Comparison of ENCODE assay signal across 15 cellular contexts in the genomic region with DNA sequence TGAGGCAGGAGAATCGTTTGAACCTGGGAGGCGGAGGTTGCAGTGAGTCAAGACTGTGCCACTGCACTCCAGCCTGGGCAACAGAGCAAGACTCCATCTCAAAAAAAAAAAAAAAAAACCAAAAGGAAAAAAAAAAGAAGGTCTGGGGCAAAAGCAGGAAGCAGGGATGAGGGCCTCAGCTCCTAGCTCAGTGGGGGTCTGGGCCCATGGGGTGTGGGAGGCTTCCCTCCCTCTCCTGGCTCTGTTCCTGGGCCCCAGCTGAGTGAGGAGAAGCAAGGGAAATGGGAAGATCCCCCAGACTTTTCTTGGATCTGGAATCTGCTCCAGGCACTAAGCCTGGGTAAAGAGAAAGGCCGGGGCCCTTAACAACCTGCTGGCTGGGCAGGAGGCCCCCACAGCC. TPM values are rescaled to one million over a fixed set of nuclear protein-coding genes. Genes with fewer than 3 reads are reported as not detected.
DNase-seq lines count a peak whose midpoint lies in the region; ATAC-seq and TF ChIP-seq lines count a peak whose summit lies in the region.
"Had no signal": no experiment of that assay in that cellular context is flagged by ENCODE, and none has a peak within 500 bp of the region (broad histone marks: within the 10 kb centered on the region; RNA-seq: fewer than 3 reads in every experiment).

No MANE protein-coding gene starts in this region.

- no peak overlapping the region for H3K4me3 ChIP-seq in HEK293 (ENCODE audit: low read depth, low read length)
- H3K4me3 ChIP-seq in neuronal stem cell (ENCODE audit: low read length in 2 of 2), result no peak overlapping the region
- H3K4me3 ChIP-seq: BLaER1, HAP-1, K562 had no signal

- H3K36me3 ChIP-seq in HEK293 (ENCODE audit: control insufficient read depth in 2 of 2, insufficient read depth in 1 of 2, low read length in 2 of 2), result no peaks in the 10 kb centered on the region
- no peaks in the 10 kb centered on the region for H3K36me3 ChIP-seq in neuronal stem cell (replicated peaks in 1 of 2; ENCODE audit: control insufficient read depth in 2 of 2, insufficient read depth in 2 of 2, low read length in 2 of 2)
- H3K36me3 ChIP-seq: BLaER1, HAP-1 had no signal

- no peak overlapping the region for H2BK12ac ChIP-seq in neuronal stem cell (ENCODE audit: low read length)

- no peak overlapping the region for H3K14ac ChIP-seq in neuronal stem cell (ENCODE audit: low read length)

- no peaks in the 10 kb centered on the region for H3K36me3 Mint-ChIP-seq in activated T-helper 17 cell treated with anti-CD3 and anti-CD28 coated beads, Interleukin-2, amount 50 U/mL, for 72 hours (ENCODE audit: low read depth)
- H3K36me3 Mint-ChIP-seq: CD8-positive, alpha-beta T cell had no signal

- no peaks in the 10 kb centered on the region for H3K9me3 Mint-ChIP-seq in activated T-helper 17 cell treated with anti-CD3 and anti-CD28 coated beads, Interleukin-2, amount 50 U/mL, for 72 hours
- H3K9me3 Mint-ChIP-seq: CD8-positive, alpha-beta T cell had no signal

- H3K23ac ChIP-seq in neuronal stem cell (ENCODE audit: low read depth, low read length, poor library complexity), result no peak overlapping the region

- H3K4me3 Mint-ChIP-seq in activated T-helper 17 cell treated with anti-CD3 and anti-CD28 coated beads, Interleukin-2, amount 50 U/mL, for 72 hours, result no peak overlapping the region
- H3K4me3 Mint-ChIP-seq: CD8-positive, alpha-beta T cell had no signal

- H2AFZ ChIP-seq in neuronal stem cell (ENCODE audit: low read length), result no peak overlapping the region

- H3K9me3 ChIP-seq in HEK293 (ENCODE audit: control insufficient read depth, insufficient read depth, low read depth, low read length) (no peaks in the 10 kb centered on the region), neuronal stem cell (replicated peaks in 1 of 2; ENCODE audit: control insufficient read depth in 2 of 2, insufficient read depth in 1 of 2, low read depth in 1 of 2, low read length in 2 of 2) (no peaks in the 10 kb centered on the region)
- H3K9me3 ChIP-seq: BLaER1, HAP-1 had no signal

- H3K18ac ChIP-seq in neuronal stem cell (ENCODE audit: low read length), result no peak overlapping the region

- H3K4me1 Mint-ChIP-seq in activated T-helper 17 cell treated with anti-CD3 and anti-CD28 coated beads, Interleukin-2, amount 50 U/mL, for 72 hours, result no peaks in the 10 kb centered on the region

- no peak for TF ChIP-seq CTCF in HEK293 (tag by site-specific recombination; IDR thresholded peaks at IDR 0.05)

- peaks cover 10% of the 10 kb centered on the region for H3K27me3 Mint-ChIP-seq in activated T-helper 17 cell treated with anti-CD3 and anti-CD28 coated beads, Interleukin-2, amount 50 U/mL, for 72 hours

- ATAC-seq in activated T-helper 17 cell treated with anti-CD3 and anti-CD28 coated beads, Interleukin-2, amount 50 U/mL, for 72 hours (replicated peaks), result no peak
- no peak for ATAC-seq in HG03045 (IDR thresholded peaks at IDR 0.05; ENCODE audit: unreplicated experiment)
- ATAC-seq: CD8-positive, alpha-beta T cell; K562 had no signal

- no peak overlapping the region for H3K4me2 ChIP-seq in neuronal stem cell (ENCODE audit: insufficient read depth, low read length, poor library complexity, severe bottlenecking)
- H3K4me2 ChIP-seq: BLaER1 had no signal

- peaks cover 0 to 34% (median 0%) of the 10 kb centered on the region in 3 experiments for H3K27me3 ChIP-seq in neuronal stem cell (ENCODE audit: control insufficient read depth in 3 of 3, insufficient read depth in 3 of 3, low read depth in 1 of 3, low read length in 3 of 3)
- H3K27me3 ChIP-seq: BLaER1 had no signal

- H3K27ac Mint-ChIP-seq in activated T-helper 17 cell treated with anti-CD3 and anti-CD28 coated beads, Interleukin-2, amount 50 U/mL, for 72 hours, result peak overlapping the region; percentile 18
- H3K27ac Mint-ChIP-seq: CD8-positive, alpha-beta T cell had no signal

- no peak for DNase-seq in neuronal stem cell (ENCODE audit: low spot score)
- DNase-seq in NCI-H146 (lab: John Stamatoyannopoulos, UW), result no peak
- no peak for DNase-seq in NOMO-1 treated with DMSO at 0.1 percent for 48 hours (lab: John Stamatoyannopoulos, UW; ENCODE audit: unreplicated experiment)
- DNase-seq in ureter (ENCODE audit: low spot score), result no peak
- DNase-seq: Calu3; CD8-positive, alpha-beta T cell; DMS79 treated with DMSO at 0.1 percent for 48 hours; GOT3; IMR-90 had no signal

- H4K8ac ChIP-seq in neuronal stem cell (ENCODE audit: low read depth, low read length), result no peak overlapping the region

- no peaks in the 10 kb centered on the region for H3K79me1 ChIP-seq in neuronal stem cell (ENCODE audit: low read depth, low read length)

- CTCF ChIA-PET in HEK293 (lab: Yijun Ruan, JAX), result interaction anchor here (0.8 to 1.8 kb wide), 3 partner anchors 10 to 123 kb away, joined by 3 to 6 read pairs (median 6); no protein-coding TSS in a partner anchor

- POLR2A ChIA-PET in HEK293 (lab: Yijun Ruan, JAX), result no interaction called here

- no peak overlapping the region for H2BK120ac ChIP-seq in neuronal stem cell (ENCODE audit: low read depth, low read length)

- peak overlapping the region; percentile 35 for H2AK5ac ChIP-seq in neuronal stem cell (ENCODE audit: low read depth, low read length)

- no peak overlapping the region for H3K4ac ChIP-seq in neuronal stem cell (ENCODE audit: low read length)

- no CpG with 5 or more reads among the region's 3 CpGs for WGBS in neuronal stem cell (ENCODE audit: extremely low coverage in 2 of 2, insufficient read length in 2 of 2, insufficient replicate concordance in 1 of 2), 2 donors

- H2BK15ac ChIP-seq in neuronal stem cell (ENCODE audit: low read length), result no peak overlapping the region

- no peaks in the 10 kb centered on the region for H3K4me1 ChIP-seq in HEK293 (ENCODE audit: control insufficient read depth, insufficient read depth, low read length)
- peaks cover 0 to 5% of the 10 kb centered on the region in 2 donors for H3K4me1 ChIP-seq in neuronal stem cell (ENCODE audit: control insufficient read depth in 2 of 2, insufficient read depth in 1 of 2, low read depth in 1 of 2, low read length in 2 of 2)
- H3K4me1 ChIP-seq: BLaER1, HAP-1 had no signal

- H2BK5ac ChIP-seq in neuronal stem cell (ENCODE audit: low read length), result no peak overlapping the region

- H3K27ac ChIP-seq in HEK293 (ENCODE audit: extremely low read depth, low read depth, low read length) (no peak overlapping the region), neuronal stem cell (replicated peaks; ENCODE audit: low read length) (no peak overlapping the region)
- H3K27ac ChIP-seq: BLaER1 had no signal

- no peak overlapping the region for H4K91ac ChIP-seq in neuronal stem cell (ENCODE audit: low read depth, low read length, poor library complexity)

- no peak overlapping the region for H3K9ac ChIP-seq in neuronal stem cell (ENCODE audit: low read depth, low read length, poor library complexity)
- H3K9ac ChIP-seq: BLaER1 had no signal

TF ChIP-seq in HEK293, 187 proteins besides CTCF, POLR2A, EP300 and RAD21:
- TF ChIP-seq ZNF610 (tag by site-specific recombination; IDR thresholded peaks at IDR 0.05; ENCODE audit: borderline replicate concordance) (no peak), ZIC2 (tag by site-specific recombination; IDR thresholded peaks at IDR 0.05) (0 out of 2 replicates have a peak, but pooled peaks have one; percentile 42), GLIS1 (tag by site-specific recombination; IDR thresholded peaks at IDR 0.05) (peak; percentile 80)

RNA-seq across cellular contexts. Expression of a gene that starts 8.9 kb away (rescaled TPM):
- total RNA-seq in activated T-helper 17 cell treated with anti-CD3 and anti-CD28 coated beads, Interleukin-2, amount 50 U/mL, for 72 hours, result not detected
- polyA plus RNA-seq in neuronal stem cell (2013, experiment 1 of 2), result not detected
- not detected for polyA plus RNA-seq in neuronal stem cell (2013, experiment 2 of 2)
- not detected for total RNA-seq in ureter
- total RNA-seq: Calu3; CD8-positive, alpha-beta T cell; IMR-90; K562 had no signal
- polyA plus RNA-seq: IMR-90, K562 had no signal

RNA-seq across cellular contexts. Expression of a gene that starts 31.6 kb away (rescaled TPM):
- total RNA-seq in activated T-helper 17 cell treated with anti-CD3 and anti-CD28 coated beads, Interleukin-2, amount 50 U/mL, for 72 hours, result 100 to 1,000 TPM; 176 to 287 TPM
- 54.5 TPM for polyA plus RNA-seq in neuronal stem cell (2013, experiment 1 of 2)
- polyA plus RNA-seq in neuronal stem cell (2013, experiment 2 of 2), result 51.5 TPM
- total RNA-seq in ureter, result 245 TPM
